In genomic region chr7:925601-926000, GRCh38 we compare ENCODE assay signal across 11 cellular contexts. TPM values are rescaled to one million over a fixed set of nuclear protein-coding genes. Genes with fewer than 3 reads are reported as not detected.
DNase-seq lines count a peak whose midpoint lies in the region; ATAC-seq and TF ChIP-seq lines count a peak whose summit lies in the region.
"Had no signal": no experiment of that assay in that cellular context is flagged by ENCODE, and none has a peak within 500 bp of the region (broad histone marks: within the 10 kb centered on the region; RNA-seq: fewer than 3 reads in every experiment).

No MANE protein-coding gene starts in this region.

- intact Hi-C loops in CD14-positive monocyte (cut with micrococcal nuclease) (no loop called here), spleen (cut with DNase I; ENCODE audit: low total_unique reads) (no loop called here)

- DNase-seq in CD14-positive monocyte (ENCODE audit: low spot score) = peak; percentile 85
- peak; percentile 61 to 91 for DNase-seq in activated CD8-positive, alpha-beta memory T cell treated with anti-CD3 and anti-CD28 coated beads for 1 hour (ENCODE audit: extremely low read depth in 1 of 2, low read depth in 1 of 2)
- peak; percentile 88 for DNase-seq in spleen
- DNase-seq in RWPE1 (ENCODE audit: low spot score) = no peak
- no peak for DNase-seq in D341Med (ENCODE audit: low spot score)
- DNase-seq in stimulated activated CD4-positive, alpha-beta T cell treated with anti-CD3 and anti-CD28 coated beads, Interleukin-4, amount 100 ng/mL, for 4 hours = no peak
- DNase-seq in NCI-H187 treated with DMSO at 0.1 percent for 48 hours (lab: John Stamatoyannopoulos, UW) = no peak

- H3K9me3 Mint-ChIP-seq in CD14-positive monocyte = peaks cover 0 to 2% (median 0%) of the 10 kb centered on the region in 7 donors
- H3K9me3 Mint-ChIP-seq: activated naive CD4-positive, alpha-beta T cell treated with anti-CD3 and anti-CD28 coated beads, Interleukin-2, amount 50 U/mL, for 72 hours had no signal

- POLR2A ChIA-PET in RWPE1 (lab: Yijun Ruan, JAX; ENCODE audit: low non-redundant PET) = no interaction called here

- peak overlapping the region; percentile 46 to 97 (median 87) for H3K27ac Mint-ChIP-seq in CD14-positive monocyte

- H3K9me3 ChIP-seq in gastroesophageal sphincter = no peaks in the 10 kb centered on the region
- H3K9me3 ChIP-seq in spleen = no peaks in the 10 kb centered on the region
- H3K9me3 ChIP-seq: Caco-2, thoracic aorta had no signal

- H3K27me3 Mint-ChIP-seq in CD14-positive monocyte (ENCODE audit: low read depth in 3 of 3) = peaks cover 0 to 6% (median 2%) of the 10 kb centered on the region in 3 donors

- H3K4me3 Mint-ChIP-seq in CD14-positive monocyte = peak overlapping the region in 1 of 2 donors; percentile 4

- WGBS in gastroesophageal sphincter (ENCODE audit: low coverage in 1 of 2), 2 donors = 72% methylated on average over 7 of the region's 18 CpGs; no CpG with 5 or more reads in 1 of the 2 donors
- 27 to 57% (median 48%) methylated on average over 3 to 18 of the region's 18 CpGs for WGBS in spleen, 5 donors

- TF ChIP-seq CTCF in CD14-positive monocyte (IDR thresholded peaks at IDR 0.05) (no peak), gastroesophageal sphincter (IDR thresholded peaks at IDR 0.05) (no peak), spleen (IDR thresholded peaks at IDR 0.05 in 8 of 11, conservative IDR thresholded peaks at IDR 0.05 in 3 of 11) (no peak), RWPE1 (conservative IDR thresholded peaks at IDR 0.05; ENCODE audit: low read depth) (no peak)

- peaks cover 78% of the 10 kb centered on the region for H3K4me1 Mint-ChIP-seq in CD14-positive monocyte

- H3K4me3 ChIP-seq in gastroesophageal sphincter = no peak overlapping the region
- H3K4me3 ChIP-seq in spleen = no peak overlapping the region
- H3K4me3 ChIP-seq: thoracic aorta had no signal

- CTCF ChIA-PET in RWPE1 (lab: Yijun Ruan, JAX) = no interaction called here

- peaks cover 26 to 44% of the 10 kb centered on the region in 2 donors for H3K36me3 Mint-ChIP-seq in CD14-positive monocyte

- peak overlapping the region in 3 of 4 donors; percentile 41 to 81 (median 77) for H3K27ac ChIP-seq in gastroesophageal sphincter
- H3K27ac ChIP-seq in spleen = peak overlapping the region in 5 of 8 donors; percentile 38 to 95 (median 61)
- no peak overlapping the region for H3K27ac ChIP-seq in RWPE1
- H3K27ac ChIP-seq: thoracic aorta had no signal

- no peaks in the 10 kb centered on the region for H3K27me3 ChIP-seq in gastroesophageal sphincter
- H3K27me3 ChIP-seq in spleen (replicated peaks in 1 of 7) = peaks cover 0 to 9% (median 0%) of the 10 kb centered on the region in 7 donors

- no peak for TF ChIP-seq EP300 in gastroesophageal sphincter (IDR thresholded peaks at IDR 0.05)

- H3K36me3 ChIP-seq in gastroesophageal sphincter = no peaks in the 10 kb centered on the region
- peaks cover 0 to 12% (median 0%) of the 10 kb centered on the region in 6 donors for H3K36me3 ChIP-seq in spleen
- H3K36me3 ChIP-seq: thoracic aorta had no signal

- ATAC-seq in gastroesophageal sphincter = no peak

- H3K4me1 ChIP-seq in gastroesophageal sphincter = peaks cover 0 to 75% (median 2%) of the 10 kb centered on the region in 3 donors
- peaks cover 16 to 97% (median 48%) of the 10 kb centered on the region in 6 donors for H3K4me1 ChIP-seq in spleen

- no peak for TF ChIP-seq POLR2A in gastroesophageal sphincter (IDR thresholded peaks at IDR 0.05)
- TF ChIP-seq POLR2A in spleen (IDR thresholded peaks at IDR 0.05) = no peak

RNA-seq across cellular contexts. Expression of gene ADAP1, which starts 28.9 kb away (rescaled TPM):
- polyA plus RNA-seq in CD14-positive monocyte = 10 to 100 TPM; 49.1 to 72.2 TPM
- 100 to 1,000 TPM in 1 of 4 donors, 10 to 100 TPM in 3; 44.8 to 106 (median 60.1) TPM for total RNA-seq in gastroesophageal sphincter
- 10 to 100 TPM; 18.1 to 35.4 (median 25.7) TPM for total RNA-seq in spleen
- polyA plus RNA-seq in spleen = 10 to 100 TPM in 2 of 3 donors, 1 to 10 TPM in 1; 8.7 to 38.6 (median 12.8) TPM

RNA-seq across cellular contexts. Expression of gene GET4, which starts 49.2 kb away (rescaled TPM):
- polyA plus RNA-seq in CD14-positive monocyte = 10 to 100 TPM; 20.1 to 25.5 TPM
- 10 to 100 TPM; 18.4 to 34.8 (median 28.7) TPM for total RNA-seq in gastroesophageal sphincter
- 10 to 100 TPM; 25.4 to 39.5 (median 34.4) TPM for total RNA-seq in spleen
- polyA plus RNA-seq in spleen = 10 to 100 TPM; 40.0 to 63.0 (median 53.9) TPM

RNA-seq across cellular contexts. Expression of gene COX19, which starts 49.7 kb away (rescaled TPM):
- polyA plus RNA-seq in CD14-positive monocyte (1 to 10 TPM; 7.4 to 7.6 TPM), spleen (1 to 10 TPM; 7.1 to 8.9 (median 7.2) TPM)
- total RNA-seq in gastroesophageal sphincter (10 to 100 TPM in 3 of 4 donors, 1 to 10 TPM in 1; 6.0 to 16.7 (median 12.0) TPM), spleen (10 to 100 TPM; 12.4 to 29.1 (median 18.9) TPM)

RNA-seq across cellular contexts. Expression of gene CYP2W1, which starts 57.4 kb away (rescaled TPM):
- polyA plus RNA-seq in CD14-positive monocyte = not detected
- not detected for total RNA-seq in gastroesophageal sphincter
- total RNA-seq in spleen = 1 to 10 TPM in 1 of 7 donors, under 1 TPM in 4, not detected in 2; 0.13 to 1.2 (median 0.51) TPM
- under 1 TPM; 0.05 to 0.80 (median 0.28) TPM for polyA plus RNA-seq in spleen
- total RNA-seq: activated naive CD4-positive, alpha-beta T cell treated with anti-CD3 and anti-CD28 coated beads, Interleukin-2, amount 50 U/mL, for 72 hours; thoracic aorta had no signal

Comparison
In these comparisons a context has a peak if more than half of its experiments do, and no peak if none do; other contexts are left out.
1. DNase-seq: peak in CD14-positive monocyte (single experiment), activated CD8-positive, alpha-beta memory T cell treated with anti-CD3 and anti-CD28 coated beads for 1 hour (2 of 2) and spleen (single experiment); none in RWPE1 (single experiment), D341Med (single experiment), stimulated activated CD4-positive, alpha-beta T cell treated with anti-CD3 and anti-CD28 coated beads, Interleukin-4, amount 100 ng/mL, for 4 hours (0 of 2) and NCI-H187 treated with DMSO at 0.1 percent for 48 hours (single experiment).